In genomic region chr3:152356870-152357276, GRCh38 we compare ENCODE assay signal across 9 cellular contexts.
DNase-seq lines count a peak whose midpoint lies in the region; ATAC-seq and TF ChIP-seq lines count a peak whose summit lies in the region.
"Had no signal": no experiment of that assay in that cellular context is flagged by ENCODE, and none has a peak within 500 bp of the region (broad histone marks: within the 10 kb centered on the region; RNA-seq: fewer than 3 reads in every experiment).

No MANE protein-coding gene starts in this region.

- H3K9ac ChIP-seq in OCI-LY3 (ENCODE audit: low read length): no peak overlapping the region

- peak; percentile 70 for ATAC-seq in HG02759 (IDR thresholded peaks at IDR 0.05; ENCODE audit: unreplicated experiment)
- peak; percentile 95 for ATAC-seq in stimulated activated naive CD8-positive, alpha-beta T cell treated with anti-CD3 and anti-CD28 coated beads, Interleukin-15, amount 100 ng/mL, for 72 hours
- ATAC-seq: Panc1 had no signal

- no peaks in the 10 kb centered on the region for H3K9me3 Mint-ChIP-seq in activated T-cell treated with anti-CD3 and anti-CD28 coated beads, Interleukin-2, amount 50 U/mL, for 24 hours
- H3K9me3 Mint-ChIP-seq in stimulated activated naive CD8-positive, alpha-beta T cell treated with anti-CD3 and anti-CD28 coated beads, Interleukin-15, amount 100 ng/mL, for 72 hours: no peaks in the 10 kb centered on the region

- intact Hi-C loops in OCI-LY7 (cut with micrococcal nuclease; ENCODE audit: unreplicated experiment): no loop called here

- H3K27me3 Mint-ChIP-seq in activated T-cell treated with anti-CD3 and anti-CD28 coated beads, Interleukin-2, amount 50 U/mL, for 24 hours: no peaks in the 10 kb centered on the region
- H3K27me3 Mint-ChIP-seq in stimulated activated naive CD8-positive, alpha-beta T cell treated with anti-CD3 and anti-CD28 coated beads, Interleukin-15, amount 100 ng/mL, for 72 hours: no peaks in the 10 kb centered on the region

- peak overlapping the region; percentile 8 for H3K4me3 Mint-ChIP-seq in activated T-cell treated with anti-CD3 and anti-CD28 coated beads, Interleukin-2, amount 50 U/mL, for 24 hours
- peak overlapping the region in 1 of 2 donors; percentile 59 for H3K4me3 Mint-ChIP-seq in stimulated activated naive CD8-positive, alpha-beta T cell treated with anti-CD3 and anti-CD28 coated beads, Interleukin-15, amount 100 ng/mL, for 72 hours

- H3K27ac ChIP-seq in OCI-LY3 (ENCODE audit: low read length): no peak overlapping the region
- H3K27ac ChIP-seq in OCI-LY7 (ENCODE audit: low read depth, low read length, poor library complexity, severe bottlenecking): no peak overlapping the region

- H3K4me3 ChIP-seq in OCI-LY3 (ENCODE audit: low read length) (no peak overlapping the region), OCI-LY7 (ENCODE audit: low read depth, low read length, poor library complexity, severe bottlenecking) (no peak overlapping the region)

- BruUV-seq in OCI-LY7 (replicated peaks; lab: Mats Ljungman, UMichigan): no TSS peak

- in situ Hi-C loops in G401 (cut with HindIII; ENCODE audit: low sequenced_read_pairs): no loop called here

- TF ChIP-seq CTCF in OCI-LY3 (IDR thresholded peaks at IDR 0.05; ENCODE audit: low read depth, low read length) (no peak), OCI-LY7 (conservative IDR thresholded peaks at IDR 0.05; ENCODE audit: low read length) (no peak)

- no peak for DNase-seq in activated T-cell treated with anti-CD3 and anti-CD28 coated beads, Interleukin-2, amount 50 U/mL, for 24 hours
- no peak for DNase-seq in activated T-cell treated with anti-CD3 and anti-CD28 coated beads for 4 hours
- peak in 1 of 2 donors; percentile 51 for DNase-seq in stimulated activated naive CD8-positive, alpha-beta T cell treated with anti-CD3 and anti-CD28 coated beads, Interleukin-15, amount 100 ng/mL, for 72 hours
- no peak for DNase-seq in OCI-LY7 (ENCODE audit: low spot score)
- no peak for DNase-seq in G401 (ENCODE audit: low spot score)
- no peak for DNase-seq in AG08396 (ENCODE audit: low spot score)

- POLR2A ChIA-PET in OCI-LY7 (lab: Charles Lee): interaction anchor here (0.7 kb wide), 1 partner anchor 58 kb away, joined by 3 read pairs; no protein-coding TSS in a partner anchor

- H3K9me3 ChIP-seq in OCI-LY3 (ENCODE audit: insufficient read depth, low read length) (no peaks in the 10 kb centered on the region), OCI-LY7 (ENCODE audit: low read length) (no peaks in the 10 kb centered on the region)

- H4K20me1 ChIP-seq in OCI-LY3 (ENCODE audit: insufficient read depth, low read length): peaks cover 87% of the 10 kb centered on the region
- peaks cover 15% of the 10 kb centered on the region for H4K20me1 ChIP-seq in OCI-LY7 (ENCODE audit: insufficient read depth, low read length)

- no peaks in the 10 kb centered on the region for H3K27me3 ChIP-seq in OCI-LY3 (ENCODE audit: low read depth, low read length)

- H3K9me2 ChIP-seq in OCI-LY7 (ENCODE audit: insufficient read depth, low read length): no peaks in the 10 kb centered on the region

- H3K79me2 ChIP-seq in OCI-LY3 (ENCODE audit: low read length): peaks cover 94% of the 10 kb centered on the region
- H3K79me2 ChIP-seq in OCI-LY7 (ENCODE audit: insufficient read depth, low read depth, low read length): peaks cover 99% of the 10 kb centered on the region

- peaks cover 39% of the 10 kb centered on the region for H3K4me1 ChIP-seq in OCI-LY3 (ENCODE audit: low read length)
- peaks cover 12% of the 10 kb centered on the region for H3K4me1 ChIP-seq in OCI-LY7 (ENCODE audit: insufficient read depth, low read length, poor library complexity, severe bottlenecking)

- H3K27ac Mint-ChIP-seq in activated T-cell treated with anti-CD3 and anti-CD28 coated beads, Interleukin-2, amount 50 U/mL, for 24 hours: peak overlapping the region; percentile 84
- peak overlapping the region; percentile 36 to 72 for H3K27ac Mint-ChIP-seq in stimulated activated naive CD8-positive, alpha-beta T cell treated with anti-CD3 and anti-CD28 coated beads, Interleukin-15, amount 100 ng/mL, for 72 hours

- H3K36me3 Mint-ChIP-seq in activated T-cell treated with anti-CD3 and anti-CD28 coated beads, Interleukin-2, amount 50 U/mL, for 24 hours (ENCODE audit: low read depth): peaks cover 76% of the 10 kb centered on the region

- H3K4me2 ChIP-seq in OCI-LY3 (ENCODE audit: low read length) (peak overlapping the region; percentile 13; the same call in 1 of the 2 replicates), OCI-LY7 (ENCODE audit: low read length) (no peak overlapping the region)

- H3K36me3 ChIP-seq in OCI-LY3 (replicated peaks; ENCODE audit: low read depth, low read length) (peaks cover 14% of the 10 kb centered on the region), OCI-LY7 (ENCODE audit: insufficient read depth, low read length) (peaks cover 38% of the 10 kb centered on the region; the same call in 1 of the 2 replicates)

- H2AFZ ChIP-seq in OCI-LY3 (ENCODE audit: low read depth, low read length) (no peak overlapping the region), OCI-LY7 (ENCODE audit: low read length) (no peak overlapping the region)

- H3K4me1 Mint-ChIP-seq in activated T-cell treated with anti-CD3 and anti-CD28 coated beads, Interleukin-2, amount 50 U/mL, for 24 hours (ENCODE audit: low read depth): peaks cover 85% of the 10 kb centered on the region
- H3K4me1 Mint-ChIP-seq in stimulated activated naive CD8-positive, alpha-beta T cell treated with anti-CD3 and anti-CD28 coated beads, Interleukin-15, amount 100 ng/mL, for 72 hours: peaks cover 83% of the 10 kb centered on the region

- CTCF ChIA-PET in OCI-LY7 (lab: Charles Lee; ENCODE audit: unreplicated experiment): no interaction called here
